In genomic region chrX:68536429-68536828, GRCh38 we compare ENCODE assay signal across 16 cellular contexts.
"Had no signal": no experiment of that assay in that cellular context is flagged by ENCODE, and none has a peak within 500 bp of the region (broad histone marks: within the 10 kb centered on the region; RNA-seq: fewer than 3 reads in every experiment).

No MANE protein-coding gene starts in this region.

- DNase-seq: activated gamma-delta T cell treated with Interleukin-2 at 50 U/mL for 16 hours; activated T-cell treated with anti-CD3 and anti-CD28 coated beads, Interleukin-2, amount 50 U/mL, for 24 hours; caudate nucleus; effector CD4-positive, alpha-beta T cell; heart left ventricle; left ventricle myocardium superior; mesendoderm; retina; stimulated activated CD4-positive, alpha-beta T cell treated with anti-CD3 and anti-CD28 coated beads, Interleukin-4, amount 100 ng/mL, for 4 hours; T-helper 2 cell; upper lobe of left lung had no signal

- H3K27me3 ChIP-seq: upper lobe of left lung had no signal

- H3K27ac Mint-ChIP-seq: activated T-cell treated with anti-CD3 and anti-CD28 coated beads, Interleukin-2, amount 50 U/mL, for 24 hours had no signal

- H3K9me3 Mint-ChIP-seq: activated T-cell treated with anti-CD3 and anti-CD28 coated beads, Interleukin-2, amount 50 U/mL, for 24 hours had no signal

- H3K4me1 Mint-ChIP-seq: neural crest cell had no signal

- H3K27ac ChIP-seq: coronary artery, heart left ventricle, upper lobe of left lung had no signal

- H3K4me1 ChIP-seq: heart left ventricle, upper lobe of left lung had no signal

- FAIRE-seq: frontal cortex, keratinocyte had no signal

- H3K9me3 ChIP-seq: heart left ventricle, upper lobe of left lung had no signal

- H3K4me3 Mint-ChIP-seq: activated T-cell treated with anti-CD3 and anti-CD28 coated beads, Interleukin-2, amount 50 U/mL, for 24 hours; neural crest cell had no signal

- ATAC-seq: activated CD4-positive, CD25-positive, alpha-beta regulatory T cell treated with anti-CD3 and anti-CD28 coated beads, Interleukin-2, amount 50 U/mL, for 24 hours; heart left ventricle; left ventricle myocardium superior had no signal

- H3K4me3 ChIP-seq: coronary artery, heart left ventricle, upper lobe of left lung had no signal
